Comparison of ENCODE assay signal across 20 cellular contexts in the genomic region with DNA sequence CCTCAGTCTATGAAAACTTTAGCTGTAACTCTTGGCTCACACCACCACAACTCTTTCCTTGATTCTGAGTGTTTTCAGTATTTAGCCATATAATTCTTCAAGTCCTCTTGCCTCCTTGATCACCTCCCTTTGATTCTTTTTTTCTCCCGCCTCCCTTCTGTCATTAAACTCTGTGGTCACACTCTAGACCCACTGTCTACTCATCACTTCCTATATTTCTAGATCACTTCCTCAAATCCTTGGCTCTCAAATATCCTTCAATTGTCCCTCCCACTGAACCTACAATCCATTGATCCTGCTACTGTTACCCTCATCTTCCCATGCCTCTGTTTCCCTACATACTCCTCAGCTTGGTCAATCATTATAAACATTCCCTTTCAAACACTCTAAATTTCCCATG. TPM values are rescaled to one million over a fixed set of nuclear protein-coding genes. Genes with fewer than 3 reads are reported as not detected.
"Had no signal": no experiment of that assay in that cellular context is flagged by ENCODE, and none has a peak within 500 bp of the region (broad histone marks: within the 10 kb centered on the region; RNA-seq: fewer than 3 reads in every experiment).

No MANE protein-coding gene starts in this region.

- H3K4me3 Mint-ChIP-seq: activated naive CD8-positive, alpha-beta T cell; activated T-cell treated with anti-CD3 and anti-CD28 coated beads, Interleukin-2, amount 50 U/mL, for 24 hours; activated T-helper 17 cell treated with anti-CD3 and anti-CD28 coated beads, Interleukin-2, amount 50 U/mL, for 72 hours; central memory CD8-positive, alpha-beta T cell; natural killer cell treated with Interleukin-12 subunit alpha and Interleukin-12 subunit beta and Interleukin-15 and Interleukin-18, amount 100 ng/mL, for 72 hours; T-helper 2 cell treated with Interferon-gamma antibody and Interleukin-4, amounts not matched to agents 5 μg/mL and 100 μg/mL, for 36 hours; WTC11 had no signal

- H3K27me3 Mint-ChIP-seq: central memory CD8-positive, alpha-beta T cell had no signal

- H3K36me3 Mint-ChIP-seq: activated naive CD8-positive, alpha-beta T cell; natural killer cell treated with Interleukin-12 subunit alpha and Interleukin-12 subunit beta and Interleukin-15 and Interleukin-18, amount 100 ng/mL, for 72 hours; WTC11 had no signal

- H3K9me3 Mint-ChIP-seq: activated T-cell treated with anti-CD3 and anti-CD28 coated beads, Interleukin-2, amount 50 U/mL, for 24 hours; activated T-helper 17 cell treated with anti-CD3 and anti-CD28 coated beads, Interleukin-2, amount 50 U/mL, for 72 hours; central memory CD8-positive, alpha-beta T cell; natural killer cell treated with Interleukin-12 subunit alpha and Interleukin-12 subunit beta and Interleukin-15 and Interleukin-18, amount 100 ng/mL, for 72 hours; T-helper 2 cell treated with Interferon-gamma antibody and Interleukin-4, amounts not matched to agents 5 μg/mL and 100 μg/mL, for 36 hours; WTC11 had no signal

- H3K27ac Mint-ChIP-seq: activated naive CD8-positive, alpha-beta T cell; activated T-cell treated with anti-CD3 and anti-CD28 coated beads, Interleukin-2, amount 50 U/mL, for 24 hours; activated T-helper 17 cell treated with anti-CD3 and anti-CD28 coated beads, Interleukin-2, amount 50 U/mL, for 72 hours; natural killer cell treated with Interleukin-12 subunit alpha and Interleukin-12 subunit beta and Interleukin-15 and Interleukin-18, amount 100 ng/mL, for 72 hours; T-helper 2 cell treated with Interferon-gamma antibody and Interleukin-4, amounts not matched to agents 5 μg/mL and 100 μg/mL, for 36 hours; WTC11 had no signal

- H3K4me3 ChIP-seq: breast epithelium, colonic mucosa, esophagus muscularis mucosa, gastrocnemius medialis, ovary, prostate gland, upper lobe of left lung had no signal

- H3K27ac ChIP-seq: breast epithelium, colonic mucosa, esophagus muscularis mucosa, gastrocnemius medialis, neutrophil, ovary, prostate gland, upper lobe of left lung had no signal

- H3K9me3 ChIP-seq: breast epithelium, colonic mucosa, esophagus muscularis mucosa, gastrocnemius medialis, neutrophil, ovary, prostate gland, upper lobe of left lung had no signal

- ATAC-seq: activated T-helper 17 cell treated with anti-CD3 and anti-CD28 coated beads, Interleukin-2, amount 50 U/mL, for 72 hours; gastrocnemius medialis; natural killer cell treated with Interleukin-12 subunit alpha and Interleukin-12 subunit beta and Interleukin-15 and Interleukin-18, amount 100 ng/mL, for 72 hours; stimulated activated naive CD8-positive, alpha-beta T cell treated with anti-CD3 and anti-CD28 coated beads, Interleukin-15, Interleukin-2, amounts not matched to agents 100 U/mL and 50 U/mL, for 24 hours; WTC11 had no signal

- DNase-seq: activated CD8-positive, alpha-beta memory T cell treated with anti-CD3 and anti-CD28 coated beads for 24 hours; activated CD8-positive, alpha-beta memory T cell treated with anti-CD3 and anti-CD28 coated beads, Interleukin-2, amount 50 U/mL, for 4 hours; activated T-cell treated with anti-CD3 and anti-CD28 coated beads, Interleukin-2, amount 50 U/mL, for 24 hours; colonic mucosa; gastrocnemius medialis; hypothalamus; ovary; stimulated activated CD4-positive, alpha-beta T cell treated with anti-CD3 and anti-CD28 coated beads, Interleukin-4, amount 100 ng/mL, for 4 hours; stimulated activated naive CD8-positive, alpha-beta T cell treated with anti-CD3 and anti-CD28 coated beads, Interleukin-15, Interleukin-2, amounts not matched to agents 100 U/mL and 50 U/mL, for 24 hours; upper lobe of left lung had no signal

- H3K27me3 ChIP-seq: breast epithelium, colonic mucosa, esophagus muscularis mucosa, gastrocnemius medialis, neutrophil, ovary, upper lobe of left lung had no signal

- H3K36me3 ChIP-seq: breast epithelium, colonic mucosa, esophagus muscularis mucosa, gastrocnemius medialis, neutrophil, ovary, prostate gland, upper lobe of left lung had no signal

- H3K4me1 Mint-ChIP-seq: activated T-helper 17 cell treated with anti-CD3 and anti-CD28 coated beads, Interleukin-2, amount 50 U/mL, for 72 hours; central memory CD8-positive, alpha-beta T cell had no signal

RNA-seq across cellular contexts. Expression of a gene that starts 12.4 kb away (rescaled TPM):
- total RNA-seq: activated T-helper 17 cell treated with anti-CD3 and anti-CD28 coated beads, Interleukin-2, amount 50 U/mL, for 72 hours; natural killer cell treated with Interleukin-12 subunit alpha and Interleukin-12 subunit beta and Interleukin-15 and Interleukin-18, amount 100 ng/mL, for 72 hours had no signal
